17 cellular contexts compared by ENCODE assay signal in genomic region chr11:4637662-4638047, GRCh38. TPM values are rescaled to one million over a fixed set of nuclear protein-coding genes. Genes with fewer than 3 reads are reported as not detected.
DNase-seq lines count a peak whose midpoint lies in the region; ATAC-seq, FAIRE-seq and TF ChIP-seq lines count a peak whose summit lies in the region.
"Had no signal": no experiment of that assay in that cellular context is flagged by ENCODE, and none has a peak within 500 bp of the region (broad histone marks: within the 10 kb centered on the region; RNA-seq: fewer than 3 reads in every experiment).

No MANE protein-coding gene starts in this region.

- H3K27ac Mint-ChIP-seq in naive thymus-derived CD4-positive, alpha-beta T cell: no peak overlapping the region
- H3K27ac Mint-ChIP-seq: CD14-positive monocyte; CD8-positive, alpha-beta T cell; H9 had no signal

- in situ Hi-C loops in IMR-90 (cut with MboI; ENCODE audit: low sequenced_read_pairs): loop anchor here (5.0 to 10.0 kb wide), 3 partner anchors 185 to 747 kb away; partner anchors contain the start of genes OR51F2, OR51L1 and OR51M1

- H3K27me3 Mint-ChIP-seq in naive thymus-derived CD4-positive, alpha-beta T cell: peaks cover 0 to 18% (median 16%) of the 10 kb centered on the region in 5 donors

- H4K20me1 ChIP-seq in IMR-90 (ENCODE audit: insufficient read depth, low read length) (no peaks in the 10 kb centered on the region), OCI-LY3 (ENCODE audit: insufficient read depth, low read length) (no peaks in the 10 kb centered on the region)

- H2BK20ac ChIP-seq in IMR-90 (ENCODE audit: low read depth, low read length): no peak overlapping the region

- no peak overlapping the region for H3K4me3 ChIP-seq in IMR-90 (ENCODE audit: insufficient read depth, low read depth, low read length)
- H3K4me3 ChIP-seq in OCI-LY3 (ENCODE audit: low read length): peak overlapping the region; percentile 71
- no peak overlapping the region for H3K4me3 ChIP-seq in gastroesophageal sphincter
- H3K4me3 ChIP-seq in A673 (ENCODE audit: low read depth, low read length, poor library complexity, severe bottlenecking): no peak overlapping the region
- H3K4me3 ChIP-seq in naive thymus-derived CD4-positive, alpha-beta T cell (ENCODE audit: low read length): no peak overlapping the region

- H3K36me3 Mint-ChIP-seq in naive thymus-derived CD4-positive, alpha-beta T cell: no peaks in the 10 kb centered on the region
- H3K36me3 Mint-ChIP-seq: CD14-positive monocyte; CD8-positive, alpha-beta T cell had no signal

- H3K27ac ChIP-seq in IMR-90 (ENCODE audit: insufficient read depth, low read length): no peak overlapping the region
- H3K27ac ChIP-seq in OCI-LY3 (ENCODE audit: low read length): no peak overlapping the region
- H3K27ac ChIP-seq in gastroesophageal sphincter: no peak overlapping the region
- H3K27ac ChIP-seq in A673 (ENCODE audit: low read depth, low read length, poor library complexity, severe bottlenecking): no peak overlapping the region
- H3K27ac ChIP-seq in naive thymus-derived CD4-positive, alpha-beta T cell (ENCODE audit: low read depth, low read length): no peak overlapping the region

- H3K4me1 ChIP-seq in IMR-90 (ENCODE audit: control insufficient read depth, insufficient read depth, low read length) (no peaks in the 10 kb centered on the region), OCI-LY3 (ENCODE audit: low read length) (peaks cover 4% of the 10 kb centered on the region), gastroesophageal sphincter (peaks cover 0 to 8% (median 0%) of the 10 kb centered on the region in 3 donors), A673 (ENCODE audit: insufficient read depth, low read length, poor library complexity, severe bottlenecking) (no peaks in the 10 kb centered on the region)
- no peaks in the 10 kb centered on the region for H3K4me1 ChIP-seq in naive thymus-derived CD4-positive, alpha-beta T cell (ENCODE audit: control insufficient read depth in 2 of 2, insufficient read depth in 2 of 2, low read length in 2 of 2)

- H3K9me1 ChIP-seq in IMR-90 (ENCODE audit: insufficient read depth, low read length): no peaks in the 10 kb centered on the region

- BruUV-seq in IMR-90 (replicated peaks; lab: Mats Ljungman, UMichigan) (no TSS peak), A673 (replicated peaks; lab: Mats Ljungman, UMichigan) (no TSS peak)

- no peak overlapping the region for H4K8ac ChIP-seq in IMR-90 (ENCODE audit: low read depth in 2 of 2, low read length in 2 of 2)

- H3K9ac ChIP-seq in IMR-90 (ENCODE audit: low read depth, low read length) (no peak overlapping the region), OCI-LY3 (ENCODE audit: low read length) (no peak overlapping the region)

- no peak overlapping the region for H3K18ac ChIP-seq in IMR-90 (ENCODE audit: low read depth, low read length)

- intact Hi-C loops in IMR-90 (cut with micrococcal nuclease) (loop anchor here (1.0 to 2.0 kb wide), 4 partner anchors 59 to 743 kb away; partner anchors contain the start of gene OR51E2), A673 (cut with micrococcal nuclease; ENCODE audit: unreplicated experiment) (loop anchor here (1.0 to 10.0 kb wide), 4 partner anchors 189 to 1171 kb away; partner anchors contain the start of gene OR52N2)
- intact Hi-C loops in naive thymus-derived CD4-positive, alpha-beta T cell (cut with micrococcal nuclease): loop anchor here (1.0 to 5.0 kb wide), 6 partner anchors 29 to 1254 kb away; partner anchors contain the start of genes OR52N2 (in 1 of the 2) and TRIM68 (in 1 of the 2)

- no peak overlapping the region for H3K14ac ChIP-seq in IMR-90 (replicated peaks; ENCODE audit: low read depth, low read length)

- FAIRE-seq in GM12892 (lab: Jason Lieb, UNC): peak; percentile 5
- FAIRE-seq: A204.1, D721Med, G401.6 had no signal

- H3K9me3 ChIP-seq in IMR-90 (ENCODE audit: control insufficient read depth, insufficient read depth, low read length): no peaks in the 10 kb centered on the region
- no peaks in the 10 kb centered on the region for H3K9me3 ChIP-seq in OCI-LY3 (ENCODE audit: insufficient read depth, low read length)
- H3K9me3 ChIP-seq in gastroesophageal sphincter: no peaks in the 10 kb centered on the region
- H3K9me3 ChIP-seq in A673 (ENCODE audit: low read depth, low read length, poor library complexity, severe bottlenecking): no peaks in the 10 kb centered on the region
- no peaks in the 10 kb centered on the region for H3K9me3 ChIP-seq in naive thymus-derived CD4-positive, alpha-beta T cell (ENCODE audit: control insufficient read depth in 2 of 3, low read length in 3 of 3)

- no peak for TF ChIP-seq RAD21 in IMR-90 (IDR thresholded peaks at IDR 0.05; ENCODE audit: low read length)

- H2AFZ ChIP-seq in IMR-90 (replicated peaks; ENCODE audit: low read length, poor library complexity): no peak overlapping the region
- peak overlapping the region; percentile 86; the same call in 1 of the 2 replicates for H2AFZ ChIP-seq in OCI-LY3 (ENCODE audit: low read depth, low read length)

- H3K27me3 ChIP-seq in IMR-90 (ENCODE audit: control insufficient read depth, insufficient read depth, low read length) (peaks cover 2% of the 10 kb centered on the region; the same call in 1 of the 2 replicates), OCI-LY3 (ENCODE audit: low read depth, low read length) (0 out of 2 replicates have a peak, but pooled peaks cover 5% of the 10 kb centered on the region), gastroesophageal sphincter (no peaks in the 10 kb centered on the region), A673 (replicated peaks; ENCODE audit: insufficient read depth, low read depth, low read length, poor library complexity) (peaks cover 9% of the 10 kb centered on the region)
- H3K27me3 ChIP-seq in naive thymus-derived CD4-positive, alpha-beta T cell (ENCODE audit: control insufficient read depth in 2 of 2, insufficient read depth in 2 of 2, low read length in 2 of 2): no peaks in the 10 kb centered on the region

- no peaks in the 10 kb centered on the region for H3K79me2 ChIP-seq in OCI-LY3 (ENCODE audit: low read length)

- CTCF ChIA-PET in IMR-90 (lab: Yijun Ruan, JAX): interaction anchor here (0.6 to 2.2 kb wide), 14 partner anchors 11 to 734 kb away, joined by 3 to 14 read pairs (median 4); partner anchors contain the start of gene TRIM68
- CTCF ChIA-PET in A673 (lab: Charles Lee): interaction anchor here (0.9 kb wide), 1 partner anchor 43 kb away, joined by 3 read pairs; no protein-coding TSS in a partner anchor
- CTCF ChIA-PET in naive thymus-derived CD4-positive, alpha-beta T cell (lab: Charles Lee): interaction anchor here (1.0 to 2.0 kb wide), 6 partner anchors 10 to 1715 kb away, joined by 3 to 15 read pairs (median 3); no protein-coding TSS in a partner anchor

- H4K91ac ChIP-seq in IMR-90 (ENCODE audit: insufficient read depth, low read depth, low read length): no peak overlapping the region

- H3K4me2 ChIP-seq in IMR-90 (ENCODE audit: low read depth, low read length) (no peak overlapping the region), OCI-LY3 (ENCODE audit: low read length) (peak overlapping the region; percentile 91; the same call in 1 of the 2 replicates)

- no peaks in the 10 kb centered on the region for H3K79me1 ChIP-seq in IMR-90 (ENCODE audit: low read depth in 1 of 2, low read length in 2 of 2)

- H3K4me1 Mint-ChIP-seq in naive thymus-derived CD4-positive, alpha-beta T cell: no peaks in the 10 kb centered on the region
- H3K4me1 Mint-ChIP-seq: CD14-positive monocyte had no signal

- H2BK15ac ChIP-seq in IMR-90 (ENCODE audit: low read depth, low read length): no peak overlapping the region

- H2AK5ac ChIP-seq in IMR-90 (ENCODE audit: low read depth, low read length): no peak overlapping the region

- H2BK5ac ChIP-seq in IMR-90 (ENCODE audit: low read depth, low read length, poor library complexity, severe bottlenecking): no peak overlapping the region

- H3K36me3 ChIP-seq in IMR-90 (ENCODE audit: control insufficient read depth, insufficient read depth, low read length) (no peaks in the 10 kb centered on the region), OCI-LY3 (replicated peaks; ENCODE audit: low read depth, low read length) (no peaks in the 10 kb centered on the region), gastroesophageal sphincter (no peaks in the 10 kb centered on the region), A673 (ENCODE audit: insufficient read depth, low read length, poor library complexity, severe bottlenecking) (no peaks in the 10 kb centered on the region)
- H3K36me3 ChIP-seq in naive thymus-derived CD4-positive, alpha-beta T cell (ENCODE audit: control insufficient read depth in 2 of 3, insufficient read depth in 3 of 3, low read length in 3 of 3): no peaks in the 10 kb centered on the region

- TF ChIP-seq CTCF in IMR-90 (conservative IDR thresholded peaks at IDR 0.05; ENCODE audit: low read depth, low read length): no peak
- TF ChIP-seq CTCF in OCI-LY3 (IDR thresholded peaks at IDR 0.05; ENCODE audit: low read depth, low read length): no peak
- TF ChIP-seq CTCF in gastroesophageal sphincter (IDR thresholded peaks at IDR 0.05): no peak
- TF ChIP-seq CTCF in A673 (conservative IDR thresholded peaks at IDR 0.05; ENCODE audit: low read depth, low read length): no peak

- H2AK9ac ChIP-seq in IMR-90 (replicated peaks; ENCODE audit: low read depth, low read length, poor library complexity): no peak overlapping the region

- TF ChIP-seq EP300 in gastroesophageal sphincter (IDR thresholded peaks at IDR 0.05): no peak

- no peaks in the 10 kb centered on the region for H3K9me3 Mint-ChIP-seq in naive thymus-derived CD4-positive, alpha-beta T cell
- H3K9me3 Mint-ChIP-seq: CD14-positive monocyte; CD8-positive, alpha-beta T cell had no signal

- no peak overlapping the region for H3K4me3 Mint-ChIP-seq in naive thymus-derived CD4-positive, alpha-beta T cell
- H3K4me3 Mint-ChIP-seq: CD14-positive monocyte; CD8-positive, alpha-beta T cell; H9 had no signal

- DNase-seq in GM12892 (ENCODE audit: insufficient read length) (no peak), IMR-90 (no peak), A673 (ENCODE audit: low spot score) (no peak), NCI-H1694 treated with DMSO at 0.1 percent for 48 hours (lab: John Stamatoyannopoulos, UW) (no peak)
- no peak for DNase-seq in naive thymus-derived CD4-positive, alpha-beta T cell
- DNase-seq: GOT3 had no signal

- no peak for ATAC-seq in IMR-90 (ENCODE audit: low read depth)
- ATAC-seq in gastroesophageal sphincter: peak; percentile 8
- no peak for ATAC-seq in naive thymus-derived CD4-positive, alpha-beta T cell

- H4K5ac ChIP-seq in IMR-90 (ENCODE audit: low read depth, low read length): no peak overlapping the region

- POLR2A ChIA-PET in IMR-90 (lab: Charles Lee; ENCODE audit: unreplicated experiment): no interaction called here
- POLR2A ChIA-PET in A673 (lab: Charles Lee; ENCODE audit: low non-redundant PET): no interaction called here
- POLR2A ChIA-PET in naive thymus-derived CD4-positive, alpha-beta T cell (lab: Charles Lee): no interaction called here

- H3K56ac ChIP-seq in IMR-90 (ENCODE audit: extremely low read depth, insufficient read depth, low read length): no peak overlapping the region

- 100% methylated on average over 2 of the region's 3 CpGs; no CpG with 5 or more reads in 1 of the 2 experiments for WGBS in IMR-90 (ENCODE audit: extremely low coverage in 2 of 2, insufficient read length in 1 of 2), 2 experiments
- 86 to 89% methylated on average over 3 of the region's 3 CpGs for WGBS in gastroesophageal sphincter (ENCODE audit: low coverage in 1 of 2), 2 donors

- peak overlapping the region; percentile 15; the same call in 1 of the 2 replicates for H3K23ac ChIP-seq in IMR-90 (ENCODE audit: low read depth, low read length)

- H3K4ac ChIP-seq in IMR-90 (ENCODE audit: low read depth, low read length): peak overlapping the region; percentile 17; the same call in 1 of the 2 replicates

- TF ChIP-seq POLR2A in GM12892 (IDR thresholded peaks at IDR 0.05; ENCODE audit: low read depth, low read length): no peak
- no peak for TF ChIP-seq POLR2A in IMR-90 (IDR thresholded peaks at IDR 0.05; ENCODE audit: low read depth, low read length)
- no peak for TF ChIP-seq POLR2A in gastroesophageal sphincter (IDR thresholded peaks at IDR 0.05)

- dilution Hi-C loops in IMR-90 (cut with HindIII; ENCODE audit: low sequenced_read_pairs, unreplicated experiment): no loop called here

- no peak overlapping the region for H2BK120ac ChIP-seq in IMR-90 (ENCODE audit: low read depth, low read length)

RNA-seq across cellular contexts. Expression of gene OR51D1, which starts 0.4 kb away (rescaled TPM):
- polyA plus RNA-seq in GM12892 (2012; ENCODE audit: missing spikeins): not detected
- not detected in 2 replicates for total RNA-seq in IMR-90 (2012; rRNA removed)
- polyA plus RNA-seq in IMR-90 (2012; rRNA removed): not detected in 2 replicates
- not detected in 2 replicates for polyA plus RNA-seq in IMR-90 (2012; cell fraction: cytosol; rRNA removed)
- polyA plus RNA-seq in IMR-90 (2012; cell fraction: nucleus; rRNA removed; ENCODE audit: low replicate concordance): not detected in 2 replicates
- not detected for total RNA-seq in gastroesophageal sphincter
- total RNA-seq in A673 (2021): not detected in 2 replicates
- not detected for total RNA-seq in naive thymus-derived CD4-positive, alpha-beta T cell
- polyA plus RNA-seq in naive thymus-derived CD4-positive, alpha-beta T cell: not detected
- total RNA-seq: CD8-positive, alpha-beta T cell; H9; HT1080 had no signal
- polyA plus RNA-seq: AG04450, BJ, CD14-positive monocyte had no signal

RNA-seq across cellular contexts. Expression of gene OR51E1, which starts 6.1 kb away (rescaled TPM):
- not detected for polyA plus RNA-seq in GM12892 (2012; ENCODE audit: missing spikeins)
- not detected in 2 replicates for total RNA-seq in IMR-90 (2012; rRNA removed)
- polyA plus RNA-seq in IMR-90 (2012; rRNA removed): 0.02 TPM in 1 of 2 replicates, not detected in the other
- polyA plus RNA-seq in IMR-90 (2012; cell fraction: cytosol; rRNA removed): 0.02 TPM in 1 of 2 replicates, not detected in the other
- 0.01 TPM in 2 replicates for polyA plus RNA-seq in IMR-90 (2012; cell fraction: nucleus; rRNA removed; ENCODE audit: low replicate concordance)
- total RNA-seq in gastroesophageal sphincter: under 1 TPM; 0.27 to 0.78 (median 0.65) TPM
- total RNA-seq in A673 (2021): not detected in 2 replicates
- not detected for total RNA-seq in naive thymus-derived CD4-positive, alpha-beta T cell
- polyA plus RNA-seq in naive thymus-derived CD4-positive, alpha-beta T cell: not detected
- total RNA-seq: CD8-positive, alpha-beta T cell; H9; HT1080 had no signal
- polyA plus RNA-seq: BJ, CD14-positive monocyte had no signal

RNA-seq across cellular contexts. Expression of gene TRIM68, which starts 29.6 kb away (rescaled TPM):
- 6.7 TPM for polyA plus RNA-seq in GM12892 (2012; ENCODE audit: missing spikeins)
- total RNA-seq in IMR-90 (2012; rRNA removed) (8.1 and 8.4 TPM in 2 replicates), gastroesophageal sphincter (10 to 100 TPM; 12.0 to 17.3 (median 14.0) TPM), A673 (2021) (5.7 and 7.1 TPM in 2 replicates)
- polyA plus RNA-seq in IMR-90 (2012; rRNA removed): 6.5 and 8.1 TPM in 2 replicates
- 3.8 and 5.7 TPM in 2 replicates for polyA plus RNA-seq in IMR-90 (2012; cell fraction: cytosol; rRNA removed)
- polyA plus RNA-seq in IMR-90 (2012; cell fraction: nucleus; rRNA removed; ENCODE audit: low replicate concordance): 5.7 and 14.6 TPM in 2 replicates
- 10 to 100 TPM in 3 of 5 experiments, 1 to 10 TPM in 2; 3.8 to 29.5 (median 12.4) TPM for total RNA-seq in naive thymus-derived CD4-positive, alpha-beta T cell
- 10 to 100 TPM; 13.0 to 19.3 TPM for polyA plus RNA-seq in naive thymus-derived CD4-positive, alpha-beta T cell

RNA-seq across cellular contexts. Expression of gene OR52I1, which starts 43.8 kb away (rescaled TPM):
- not detected for polyA plus RNA-seq in GM12892 (2012; ENCODE audit: missing spikeins)
- not detected in 2 replicates for total RNA-seq in IMR-90 (2012; rRNA removed)
- polyA plus RNA-seq in IMR-90 (2012; rRNA removed): not detected in 2 replicates
- polyA plus RNA-seq in IMR-90 (2012; cell fraction: cytosol; rRNA removed): not detected in 2 replicates
- polyA plus RNA-seq in IMR-90 (2012; cell fraction: nucleus; rRNA removed; ENCODE audit: low replicate concordance): not detected in 2 replicates
- not detected for total RNA-seq in gastroesophageal sphincter
- total RNA-seq in A673 (2021): not detected in 2 replicates
- total RNA-seq in naive thymus-derived CD4-positive, alpha-beta T cell: not detected
- under 1 TPM in 1 of 2 donors, not detected in 1; 0.07 TPM for polyA plus RNA-seq in naive thymus-derived CD4-positive, alpha-beta T cell
- total RNA-seq: CD8-positive, alpha-beta T cell; H9; HT1080 had no signal
- polyA plus RNA-seq: AG04450, BJ, CD14-positive monocyte had no signal

RNA-seq across cellular contexts. Expression of gene OR52I2, which starts 56.1 kb away (rescaled TPM):
- not detected for polyA plus RNA-seq in GM12892 (2012; ENCODE audit: missing spikeins)
- total RNA-seq in IMR-90 (2012; rRNA removed): not detected in 2 replicates
- not detected in 2 replicates for polyA plus RNA-seq in IMR-90 (2012; rRNA removed)
- polyA plus RNA-seq in IMR-90 (2012; cell fraction: cytosol; rRNA removed): not detected in 2 replicates
- not detected in 2 replicates for polyA plus RNA-seq in IMR-90 (2012; cell fraction: nucleus; rRNA removed; ENCODE audit: low replicate concordance)
- not detected for total RNA-seq in gastroesophageal sphincter
- total RNA-seq in A673 (2021): not detected in 2 replicates
- not detected for total RNA-seq in naive thymus-derived CD4-positive, alpha-beta T cell
- polyA plus RNA-seq in naive thymus-derived CD4-positive, alpha-beta T cell: not detected
- total RNA-seq: CD8-positive, alpha-beta T cell; H9; HT1080 had no signal
- polyA plus RNA-seq: AG04450, BJ, CD14-positive monocyte had no signal
